29 cellular contexts compared by ENCODE assay signal in genomic region chr2:120452131-120452530, GRCh38.
"Had no signal": no experiment of that assay in that cellular context is flagged by ENCODE, and none has a peak within 500 bp of the region (broad histone marks: within the 10 kb centered on the region; RNA-seq: fewer than 3 reads in every experiment).

No MANE protein-coding gene starts in this region.

- H3K27me3 Mint-ChIP-seq: activated CD4-positive, alpha-beta T cell treated with anti-CD3 and anti-CD28 coated beads for 36 hours had no signal

- H3K4me3 ChIP-seq: ascending aorta, breast epithelium, cardiac muscle cell, coronary artery, dorsolateral prefrontal cortex, gastrocnemius medialis had no signal

- H3K4me1 Mint-ChIP-seq: activated CD4-positive, alpha-beta memory T cell treated with anti-CD3 and anti-CD28 coated beads, Interleukin-2, amount 10 ng/mL, durations not matched to agents 7 days and 5 days; activated CD4-positive, alpha-beta T cell treated with anti-CD3 and anti-CD28 coated beads for 36 hours; activated CD4-positive, alpha-beta T cell treated with anti-CD3 and anti-CD28 coated beads, Interleukin-2, amount 10 ng/mL, durations not matched to agents 24 days and 14 days; activated naive CD4-positive, alpha-beta T cell treated with anti-CD3 and anti-CD28 coated beads, Interleukin-2, amount 10 ng/mL, durations not matched to agents 7 days and 5 days; activated naive CD8-positive, alpha-beta T cell treated with anti-CD3 and anti-CD28 coated beads, Interleukin-2, amount 10 ng/mL, durations not matched to agents 7 days and 5 days had no signal

- H3K27ac Mint-ChIP-seq: activated CD4-positive, alpha-beta memory T cell treated with anti-CD3 and anti-CD28 coated beads, Interleukin-2, amount 10 ng/mL, durations not matched to agents 7 days and 5 days; activated CD4-positive, alpha-beta T cell treated with anti-CD3 and anti-CD28 coated beads for 36 hours; activated CD4-positive, alpha-beta T cell treated with anti-CD3 and anti-CD28 coated beads, Interleukin-2, amount 10 ng/mL, durations not matched to agents 24 days and 14 days; activated naive CD4-positive, alpha-beta T cell treated with anti-CD3 and anti-CD28 coated beads, Interleukin-2, amount 10 ng/mL, durations not matched to agents 7 days and 5 days; activated naive CD4-positive, alpha-beta T cell treated with anti-CD3 and anti-CD28 coated beads, Interleukin-2, amount 50 U/mL, for 72 hours; activated naive CD8-positive, alpha-beta T cell treated with anti-CD3 and anti-CD28 coated beads, Interleukin-2, amount 10 ng/mL, durations not matched to agents 7 days and 5 days; activated T-cell treated with anti-CD3 and anti-CD28 coated beads, Interleukin-2, amount 50 U/mL, for 24 hours; activated T-cell treated with anti-CD3 and anti-CD28 coated beads, Interleukin-2, amount 50 U/mL, for 72 hours; dendritic cell treated with granulocyte-macrophage colony-stimulating factor and Interleukin-4, amounts not matched to agents 40 ng/mL and 50 ng/mL, for 4 days; endodermal cell had no signal

- H3K9me3 Mint-ChIP-seq: activated CD4-positive, alpha-beta memory T cell treated with anti-CD3 and anti-CD28 coated beads, Interleukin-2, amount 10 ng/mL, durations not matched to agents 7 days and 5 days; activated CD4-positive, alpha-beta T cell treated with anti-CD3 and anti-CD28 coated beads, Interleukin-2, amount 10 ng/mL, durations not matched to agents 24 days and 14 days; activated naive CD4-positive, alpha-beta T cell treated with anti-CD3 and anti-CD28 coated beads, Interleukin-2, amount 10 ng/mL, durations not matched to agents 7 days and 5 days; activated naive CD8-positive, alpha-beta T cell treated with anti-CD3 and anti-CD28 coated beads, Interleukin-2, amount 10 ng/mL, durations not matched to agents 7 days and 5 days had no signal

- H3K9me3 ChIP-seq: ascending aorta, breast epithelium, gastrocnemius medialis had no signal

- H3K4me1 ChIP-seq: ascending aorta, breast epithelium, foreskin keratinocyte, gastrocnemius medialis had no signal

- DNase-seq: activated CD4-positive, alpha-beta memory T cell treated with anti-CD3 and anti-CD28 coated beads, Interleukin-2, amount 10 ng/mL, durations not matched to agents 7 days and 5 days; activated CD4-positive, alpha-beta T cell treated with anti-CD3 and anti-CD28 coated beads for 36 hours; activated CD4-positive, alpha-beta T cell treated with anti-CD3 and anti-CD28 coated beads, Interleukin-2, amount 10 ng/mL, durations not matched to agents 24 days and 14 days; activated CD4-positive, CD25-positive, alpha-beta regulatory T cell; activated CD4-positive, CD25-positive, alpha-beta regulatory T cell treated with anti-CD3 and anti-CD28 coated beads, Interleukin-2, amount 50 U/mL, for 72 hours; activated CD8-positive, alpha-beta memory T cell treated with anti-CD3 and anti-CD28 coated beads, Interleukin-2, amount 50 U/mL, for 48 hours; activated gamma-delta T cell; activated naive CD4-positive, alpha-beta T cell; activated naive CD4-positive, alpha-beta T cell treated with anti-CD3 and anti-CD28 coated beads, Interleukin-2, amount 10 ng/mL, durations not matched to agents 7 days and 5 days; activated naive CD8-positive, alpha-beta T cell treated with anti-CD3 and anti-CD28 coated beads, Interleukin-2, amount 10 ng/mL, durations not matched to agents 7 days and 5 days; activated T-cell treated with anti-CD3 and anti-CD28 coated beads for 4 hours; activated T-cell treated with anti-CD3 and anti-CD28 coated beads, Interleukin-2, amount 50 U/mL, for 24 hours; activated T-cell treated with anti-CD3 and anti-CD28 coated beads, Interleukin-2, amount 50 U/mL, for 72 hours; central memory CD4-positive, alpha-beta T cell; cerebellar nuclear complex; effector memory CD4-positive, alpha-beta T cell; endodermal cell; foreskin keratinocyte; gastrocnemius medialis; T-helper 2 cell had no signal

- H3K4me3 Mint-ChIP-seq: activated CD4-positive, alpha-beta memory T cell treated with anti-CD3 and anti-CD28 coated beads, Interleukin-2, amount 10 ng/mL, durations not matched to agents 7 days and 5 days; activated CD4-positive, alpha-beta T cell treated with anti-CD3 and anti-CD28 coated beads for 36 hours; activated CD4-positive, alpha-beta T cell treated with anti-CD3 and anti-CD28 coated beads, Interleukin-2, amount 10 ng/mL, durations not matched to agents 24 days and 14 days; activated naive CD4-positive, alpha-beta T cell treated with anti-CD3 and anti-CD28 coated beads, Interleukin-2, amount 10 ng/mL, durations not matched to agents 7 days and 5 days; activated naive CD8-positive, alpha-beta T cell treated with anti-CD3 and anti-CD28 coated beads, Interleukin-2, amount 10 ng/mL, durations not matched to agents 7 days and 5 days; activated T-cell treated with anti-CD3 and anti-CD28 coated beads, Interleukin-2, amount 50 U/mL, for 24 hours; activated T-cell treated with anti-CD3 and anti-CD28 coated beads, Interleukin-2, amount 50 U/mL, for 72 hours; brain; dendritic cell treated with granulocyte-macrophage colony-stimulating factor and Interleukin-4, amounts not matched to agents 40 ng/mL and 50 ng/mL, for 4 days; endodermal cell had no signal

- H3K36me3 ChIP-seq: ascending aorta, breast epithelium, cardiac muscle cell, gastrocnemius medialis had no signal

- ATAC-seq: activated CD4-positive, alpha-beta T cell treated with anti-CD3 and anti-CD28 coated beads for 36 hours; activated naive CD4-positive, alpha-beta T cell treated with anti-CD3 and anti-CD28 coated beads, Interleukin-2, amount 50 U/mL, for 72 hours; activated T-cell treated with anti-CD3 and anti-CD28 coated beads, Interleukin-2, amount 50 U/mL, for 72 hours; esophagus mucosa; foreskin keratinocyte; gastrocnemius medialis had no signal

- H3K27me3 ChIP-seq: ascending aorta, breast epithelium, cardiac muscle cell, dorsolateral prefrontal cortex, foreskin keratinocyte, gastrocnemius medialis had no signal

- H3K27ac ChIP-seq: ascending aorta, breast epithelium, cardiac muscle cell, coronary artery, dorsolateral prefrontal cortex, foreskin keratinocyte, gastrocnemius medialis had no signal
